1 cellular context compared by ENCODE assay signal in genomic region chr3:196774845-196775422, GRCh38.
TF ChIP-seq lines count a peak whose summit lies in the region.

No MANE protein-coding gene starts in this region.

TF ChIP-seq in HepG2, 621 proteins besides CTCF, POLR2A, EP300 and RAD21 (continued from another document):
- TF ChIP-seq, protein P1, sequence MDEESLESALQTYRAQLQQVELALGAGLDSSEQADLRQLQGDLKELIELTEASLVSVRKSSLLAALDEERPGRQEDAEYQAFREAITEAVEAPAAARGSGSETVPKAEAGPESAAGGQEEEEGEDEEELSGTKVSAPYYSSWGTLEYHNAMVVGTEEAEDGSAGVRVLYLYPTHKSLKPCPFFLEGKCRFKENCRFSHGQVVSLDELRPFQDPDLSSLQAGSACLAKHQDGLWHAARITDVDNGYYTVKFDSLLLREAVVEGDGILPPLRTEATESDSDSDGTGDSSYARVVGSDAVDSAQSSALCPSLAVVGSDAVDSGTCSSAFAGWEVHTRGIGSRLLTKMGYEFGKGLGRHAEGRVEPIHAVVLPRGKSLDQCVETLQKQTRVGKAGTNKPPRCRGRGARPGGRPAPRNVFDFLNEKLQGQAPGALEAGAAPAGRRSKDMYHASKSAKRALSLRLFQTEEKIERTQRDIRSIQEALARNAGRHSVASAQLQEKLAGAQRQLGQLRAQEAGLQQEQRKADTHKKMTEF (CRISPR knock-in tag; IDR thresholded peaks at IDR 0.05), result 0 out of 2 replicates have a peak, but pooled peaks have one; percentile 2
- peak; percentile 2 for TF ChIP-seq RXRB (CRISPR knock-in tag; IDR thresholded peaks at IDR 0.05; ENCODE audit: borderline replicate concordance)
